12 cellular contexts compared by ENCODE assay signal in the genomic region with DNA sequence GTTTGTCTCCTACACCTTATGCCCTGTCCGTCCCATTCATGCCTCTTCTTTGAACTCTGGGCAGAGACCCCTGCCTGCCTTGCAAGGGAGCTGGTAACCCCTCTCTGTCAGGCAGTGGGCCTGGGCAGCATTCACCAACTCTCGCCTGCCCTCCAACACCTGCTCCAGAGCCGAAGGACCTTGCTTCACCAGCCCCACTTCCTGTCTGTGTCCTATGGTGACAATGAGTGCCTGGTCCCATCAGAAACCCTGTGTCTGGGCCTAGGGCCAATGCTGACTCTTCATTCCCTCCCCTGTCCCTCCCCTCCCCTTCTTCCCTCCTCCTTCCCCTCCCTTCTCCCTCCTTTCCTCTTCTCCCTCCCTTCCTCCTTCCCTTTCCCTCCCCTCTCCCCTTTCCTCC. TPM values are rescaled to one million over a fixed set of nuclear protein-coding genes. Genes with fewer than 3 reads are reported as not detected.
DNase-seq lines count a peak whose midpoint lies in the region; FAIRE-seq and TF ChIP-seq lines count a peak whose summit lies in the region.
"Had no signal": no experiment of that assay in that cellular context is flagged by ENCODE, and none has a peak within 500 bp of the region (broad histone marks: within the 10 kb centered on the region; RNA-seq: fewer than 3 reads in every experiment).

No MANE protein-coding gene starts in this region.

- peaks cover 0 to 7% of the 10 kb centered on the region in 2 experiments; a peak in 1 of 4 replicates for H3K4me1 Mint-ChIP-seq in H9

- no peak overlapping the region for H2AK5ac ChIP-seq in H9 (ENCODE audit: insufficient read length, low read length)

- H3K27ac Mint-ChIP-seq in H9 = no peak overlapping the region

- no peaks in the 10 kb centered on the region for H3K4me1 ChIP-seq in H9 (ENCODE audit: insufficient read depth, low read length)

- no peak for TF ChIP-seq CTCF in coronary artery (IDR thresholded peaks at IDR 0.05)
- no peak for TF ChIP-seq CTCF in H9 (conservative IDR thresholded peaks at IDR 0.05)

- H2BK120ac ChIP-seq in H9 (ENCODE audit: low read depth, low read length, poor library complexity, severe bottlenecking) = no peak overlapping the region

- no peak overlapping the region for H3K4me3 ChIP-seq in MG63
- H3K4me3 ChIP-seq in coronary artery = no peak overlapping the region
- H3K4me3 ChIP-seq: BLaER1, suprapubic skin had no signal

- H3K9me3 ChIP-seq in MG63 (no peaks in the 10 kb centered on the region), H9 (ENCODE audit: control insufficient read depth, low read depth, low read length) (no peaks in the 10 kb centered on the region)
- H3K9me3 ChIP-seq: BLaER1, suprapubic skin had no signal

- no peaks in the 10 kb centered on the region for H3K79me2 ChIP-seq in H9 (ENCODE audit: insufficient read depth, low read length)

- no peak overlapping the region for H3T11ph ChIP-seq in H9 (ENCODE audit: low read length)

- TF ChIP-seq POLR2A in GM12892 (IDR thresholded peaks at IDR 0.05; ENCODE audit: low read depth, low read length) = no peak

- no peaks in the 10 kb centered on the region for H4K20me1 ChIP-seq in H9 (ENCODE audit: control insufficient read depth, insufficient read depth, insufficient read length)
- H4K20me1 ChIP-seq: BLaER1 had no signal

- H2BK15ac ChIP-seq in H9 (ENCODE audit: low read depth, low read length) = no peak overlapping the region

- H3K4ac ChIP-seq in H9 (ENCODE audit: low read depth, low read length) = no peak overlapping the region

- H4K5ac ChIP-seq in H9 (ENCODE audit: insufficient read length, low read depth, low read length) = no peak overlapping the region

- no peak overlapping the region for H4K8ac ChIP-seq in H9 (replicated peaks; ENCODE audit: insufficient read length, low read depth, low read length)

- peaks cover 0 to 26% (median 8%) of the 10 kb centered on the region in 3 experiments; a peak in 3 of 7 replicates for H3K36me3 Mint-ChIP-seq in H9 (ENCODE audit: insufficient read depth in 1 of 3, low read depth in 3 of 3)

- no peak overlapping the region for H3K18ac ChIP-seq in H9 (ENCODE audit: insufficient read length, low read depth, low read length)

- DNase-seq in DMS153 (lab: John Stamatoyannopoulos, UW) (peak; percentile 83), MG63 (peak; percentile 28), SW480 (ENCODE audit: low spot score) (peak; percentile 71), kidney tubule cell (ENCODE audit: low spot score) (peak; percentile 39), GM12892 (ENCODE audit: insufficient read length) (no peak), coronary artery (ENCODE audit: low spot score) (no peak), H9 (no peak)
- no peak for DNase-seq in stimulated activated CD4-positive, alpha-beta T cell treated with anti-CD3 and anti-CD28 coated beads, Interleukin-2, amount 100 ng/mL, for 24 hours
- DNase-seq: activated CD4-positive, alpha-beta T cell treated with anti-CD3 and anti-CD28 coated beads for 4 hours; activated gamma-delta T cell had no signal

- H3K79me1 ChIP-seq in H9 (ENCODE audit: insufficient read depth, low read depth, low read length, poor library complexity, severe bottlenecking) = no peaks in the 10 kb centered on the region

- no CpG with 5 or more reads among the region's 3 CpGs for WGBS in H9 (ENCODE audit: extremely low coverage, insufficient read length, low lambda C conversion rate)

- no peak overlapping the region for H2BK12ac ChIP-seq in H9 (ENCODE audit: insufficient read length, low read depth, low read length)

- no peak overlapping the region for H3K14ac ChIP-seq in H9 (ENCODE audit: insufficient read depth, low read length)

- no peak overlapping the region for H4K91ac ChIP-seq in H9 (ENCODE audit: insufficient read length, low read depth, low read length)

- H3K27me3 Mint-ChIP-seq in H9 (ENCODE audit: low read depth) = peaks cover 5% of the 10 kb centered on the region

- H3K27ac ChIP-seq in coronary artery = no peak overlapping the region
- no peak overlapping the region for H3K27ac ChIP-seq in H9 (ENCODE audit: insufficient read length, low read depth, low read length)
- H3K27ac ChIP-seq: BLaER1, suprapubic skin had no signal

- H2AFZ ChIP-seq in H9 (ENCODE audit: low read length) = no peak overlapping the region

- H3K4me2 ChIP-seq in H9 (ENCODE audit: insufficient read depth, insufficient read length, low read length) = no peak overlapping the region
- H3K4me2 ChIP-seq: BLaER1 had no signal

- H3K36me3 ChIP-seq in MG63 = no peaks in the 10 kb centered on the region
- H3K36me3 ChIP-seq: BLaER1, suprapubic skin had no signal

- no peak overlapping the region for H2BK5ac ChIP-seq in H9 (ENCODE audit: insufficient read length, low read length)

- no peak overlapping the region for H2BK20ac ChIP-seq in H9 (ENCODE audit: low read depth, low read length, poor library complexity, severe bottlenecking)

- H3K23ac ChIP-seq in H9 (ENCODE audit: insufficient read length, low read depth, low read length) = no peak overlapping the region

- no peak overlapping the region for H3K56ac ChIP-seq in H9 (ENCODE audit: insufficient read length, low read depth, low read length)

- no peak for FAIRE-seq in GM12892 (lab: Jason Lieb, UNC)

- peaks cover 26 to 30% of the 10 kb centered on the region in 2 experiments for H3K9me3 Mint-ChIP-seq in H9

- no peak overlapping the region for H3K9ac ChIP-seq in H9 (ENCODE audit: extremely low read depth, insufficient read length, low read length)
- H3K9ac ChIP-seq: BLaER1 had no signal

- H3K27me3 ChIP-seq in MG63 = no peaks in the 10 kb centered on the region
- H3K27me3 ChIP-seq in H9 (ENCODE audit: insufficient read depth, low read length) = no peaks in the 10 kb centered on the region
- H3K27me3 ChIP-seq: suprapubic skin had no signal

- no peaks in the 10 kb centered on the region for H3K23me2 ChIP-seq in H9 (ENCODE audit: insufficient read length, low read depth, low read length, poor library complexity, severe bottlenecking)

- H3K4me3 Mint-ChIP-seq in H9 = no peak overlapping the region

RNA-seq across cellular contexts. Expression of gene PCMTD2, which starts 22.8 kb away (rescaled TPM):
- 42.4 and 79.3 TPM in 2 replicates for total RNA-seq in MG63 (2014; rRNA removed; shearing (Covaris generic); ENCODE audit: low replicate concordance)
- 21.5 TPM for polyA plus RNA-seq in GM12892 (2012; ENCODE audit: missing spikeins)
- total RNA-seq in H9 (2021) = 52.0 and 52.7 TPM in 2 replicates

Comparison
In these comparisons a context has a peak if more than half of its experiments do, and no peak if none do; other contexts are left out.
1. DNase-seq: peak in DMS153 (single experiment), MG63 (single experiment), SW480 (single experiment) and kidney tubule cell (single experiment); none in GM12892 (single experiment), coronary artery (single experiment), H9 (single experiment) and stimulated activated CD4-positive, alpha-beta T cell treated with anti-CD3 and anti-CD28 coated beads, Interleukin-2, amount 100 ng/mL, for 24 hours (0 of 2).